In genomic region chr1:155978325-155978972, GRCh38 we compare ENCODE assay signal across 1 cellular context.
TF ChIP-seq lines count a peak whose summit lies in the region.

TSS of gene ARHGEF2 (minus strand) at chr1:155978547. CDS start at chr1:155978427, 120 bp downstream.

TF ChIP-seq in K562, 482 proteins besides CTCF, POLR2A, EP300 and RAD21 (continued from another document and continues in another):
- TF ChIP-seq GTF3C2 (IDR thresholded peaks at IDR 0.05; ENCODE audit: borderline replicate concordance, extremely low read depth, insufficient read length) (no peak), ZNF165 (CRISPR knock-in tag; IDR thresholded peaks at IDR 0.05; ENCODE audit: borderline replicate concordance) (no peak), HDAC3 (IDR thresholded peaks at IDR 0.05; ENCODE audit: borderline replicate concordance, partially characterized antibody) (no peak), PCBP1 (IDR thresholded peaks at IDR 0.05; ENCODE audit: low read depth, low read length, poor library complexity, severe bottlenecking) (peak; percentile 77), FOXA1 (IDR thresholded peaks at IDR 0.05; ENCODE audit: borderline replicate concordance) (no peak), TBL1XR1 (IDR thresholded peaks at IDR 0.05; ENCODE audit: low read length in 2 of 2) (no peak), SMARCB1 (IDR thresholded peaks at IDR 0.05; ENCODE audit: insufficient read length, low read depth) (peak; percentile 40), ZNF280B (CRISPR knock-in tag; IDR thresholded peaks at IDR 0.05) (no peak), ZNF263 (CRISPR knock-in tag; IDR thresholded peaks at IDR 0.05; ENCODE audit: borderline replicate concordance) (peak; percentile 52), ZFP30 (CRISPR knock-in tag; IDR thresholded peaks at IDR 0.05; ENCODE audit: borderline replicate concordance) (no peak), ASH1L (IDR thresholded peaks at IDR 0.05; ENCODE audit: borderline replicate concordance, low read depth, partially characterized antibody) (no peak), ZBTB34 (CRISPR knock-in tag; IDR thresholded peaks at IDR 0.05) (no peak), NFRKB (IDR thresholded peaks at IDR 0.05; ENCODE audit: low read depth) (no peak), TBP (optimal IDR thresholded peaks at IDR 0.05; ENCODE audit: low read depth, low read length) (peak; percentile 62), MAX (CRISPR knock-in tag; IDR thresholded peaks at IDR 0.05) (peak; percentile 44; the same call in 1 of the 2 replicates), KLF1 (tag; IDR thresholded peaks at IDR 0.05) (no peak), DLX4 (CRISPR knock-in tag; IDR thresholded peaks at IDR 0.05) (no peak), PML (IDR thresholded peaks at IDR 0.05; ENCODE audit: low read length) (peak; percentile 14; the same call in 1 of the 2 replicates), PYGO2 (tag; IDR thresholded peaks at IDR 0.05) (no peak), GATA2 (CRISPR knock-in tag; IDR thresholded peaks at IDR 0.05) (no peak), ZFX (CRISPR knock-in tag; IDR thresholded peaks at IDR 0.05) (peak; percentile 62; the same call in 1 of the 2 replicates), TGIF2 (CRISPR knock-in tag; IDR thresholded peaks at IDR 0.05) (peak; percentile 74; the same call in 1 of the 2 replicates), ZNF512 (tag; IDR thresholded peaks at IDR 0.05) (no peak), ZBTB2 (IDR thresholded peaks at IDR 0.05) (0 out of 2 replicates have a peak, but pooled peaks have one; percentile 46), MTA3 (IDR thresholded peaks at IDR 0.05; ENCODE audit: borderline replicate concordance) (peak; percentile 27; the same call in 1 of the 2 replicates), RERE (CRISPR knock-in tag; IDR thresholded peaks at IDR 0.05; ENCODE audit: borderline replicate concordance) (0 out of 2 replicates have a peak, but pooled peaks have one; percentile 76), IRF9 (tag; IDR thresholded peaks at IDR 0.05) (no peak), L3MBTL2 (IDR thresholded peaks at IDR 0.05) (0 out of 2 replicates have a peak, but pooled peaks have one; percentile 10), RFX5 (IDR thresholded peaks at IDR 0.05; ENCODE audit: low read depth, low read length) (no peak), ARID3A (IDR thresholded peaks at IDR 0.05; ENCODE audit: borderline replicate concordance, low read depth, low read length) (no peak), CREB3 (tag; conservative IDR thresholded peaks at IDR 0.05; ENCODE audit: low read depth) (no peak), HMGXB4 (CRISPR knock-in tag; IDR thresholded peaks at IDR 0.05) (0 out of 2 replicates have a peak, but pooled peaks have one; percentile 63)
